Comparison of ENCODE assay signal across 1 cellular context in the genomic region with DNA sequence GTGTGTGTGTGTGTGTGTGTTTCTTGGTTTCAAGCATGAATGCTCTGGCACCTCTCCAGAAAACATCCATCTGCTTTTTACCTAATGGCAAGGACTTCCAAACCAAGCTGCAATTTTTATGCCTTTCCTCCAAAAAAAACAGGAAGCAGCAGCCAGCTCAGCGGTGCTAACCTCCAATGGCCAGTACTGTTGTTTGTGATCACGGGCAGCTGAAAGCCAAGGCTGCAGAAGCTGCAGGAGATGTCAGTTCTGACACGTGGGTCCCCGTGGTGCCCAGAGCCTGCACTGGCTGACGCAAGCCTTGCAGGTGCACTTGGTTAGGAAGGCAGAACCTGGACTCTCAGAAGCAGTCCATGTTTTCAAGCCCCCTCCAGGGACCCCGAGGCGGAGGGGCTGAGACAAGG.
TF ChIP-seq lines count a peak whose summit lies in the region.

No MANE protein-coding gene starts in this region.

TF ChIP-seq in IMR-90, 13 proteins besides CTCF, POLR2A, EP300 and RAD21 (continued from another document):
- TF ChIP-seq, protein P1, sequence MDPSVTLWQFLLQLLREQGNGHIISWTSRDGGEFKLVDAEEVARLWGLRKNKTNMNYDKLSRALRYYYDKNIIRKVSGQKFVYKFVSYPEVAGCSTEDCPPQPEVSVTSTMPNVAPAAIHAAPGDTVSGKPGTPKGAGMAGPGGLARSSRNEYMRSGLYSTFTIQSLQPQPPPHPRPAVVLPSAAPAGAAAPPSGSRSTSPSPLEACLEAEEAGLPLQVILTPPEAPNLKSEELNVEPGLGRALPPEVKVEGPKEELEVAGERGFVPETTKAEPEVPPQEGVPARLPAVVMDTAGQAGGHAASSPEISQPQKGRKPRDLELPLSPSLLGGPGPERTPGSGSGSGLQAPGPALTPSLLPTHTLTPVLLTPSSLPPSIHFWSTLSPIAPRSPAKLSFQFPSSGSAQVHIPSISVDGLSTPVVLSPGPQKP (IDR thresholded peaks at IDR 0.05; ENCODE audit: borderline replicate concordance, low read depth, low read length): no peak
- TF ChIP-seq FOS (IDR thresholded peaks at IDR 0.05; ENCODE audit: low read depth, low read length) (no peak), MAFK (IDR thresholded peaks at IDR 0.05; ENCODE audit: low read depth, low read length) (no peak), MXI1 (IDR thresholded peaks at IDR 0.05; ENCODE audit: borderline replicate concordance, low read depth, low read length) (no peak), CHD1 (IDR thresholded peaks at IDR 0.05; ENCODE audit: low read depth, low read length) (no peak), SMC3 (IDR thresholded peaks at IDR 0.05; ENCODE audit: low read depth, low read length) (no peak), RFX5 (IDR thresholded peaks at IDR 0.05; ENCODE audit: low read depth, low read length) (no peak), CEBPB (IDR thresholded peaks at IDR 0.05; ENCODE audit: low read depth, low read length) (no peak), MAZ (IDR thresholded peaks at IDR 0.05; ENCODE audit: borderline replicate concordance, low read depth, low read length) (no peak), RCOR1 (IDR thresholded peaks at IDR 0.05; ENCODE audit: insufficient replicate concordance, low read length) (no peak)
- TF ChIP-seq, protein P2, sequence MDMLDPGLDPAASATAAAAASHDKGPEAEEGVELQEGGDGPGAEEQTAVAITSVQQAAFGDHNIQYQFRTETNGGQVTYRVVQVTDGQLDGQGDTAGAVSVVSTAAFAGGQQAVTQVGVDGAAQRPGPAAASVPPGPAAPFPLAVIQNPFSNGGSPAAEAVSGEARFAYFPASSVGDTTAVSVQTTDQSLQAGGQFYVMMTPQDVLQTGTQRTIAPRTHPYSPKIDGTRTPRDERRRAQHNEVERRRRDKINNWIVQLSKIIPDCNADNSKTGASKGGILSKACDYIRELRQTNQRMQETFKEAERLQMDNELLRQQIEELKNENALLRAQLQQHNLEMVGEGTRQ (IDR thresholded peaks at IDR 0.05; ENCODE audit: low read depth, low read length): no peak
